In the genomic region with DNA sequence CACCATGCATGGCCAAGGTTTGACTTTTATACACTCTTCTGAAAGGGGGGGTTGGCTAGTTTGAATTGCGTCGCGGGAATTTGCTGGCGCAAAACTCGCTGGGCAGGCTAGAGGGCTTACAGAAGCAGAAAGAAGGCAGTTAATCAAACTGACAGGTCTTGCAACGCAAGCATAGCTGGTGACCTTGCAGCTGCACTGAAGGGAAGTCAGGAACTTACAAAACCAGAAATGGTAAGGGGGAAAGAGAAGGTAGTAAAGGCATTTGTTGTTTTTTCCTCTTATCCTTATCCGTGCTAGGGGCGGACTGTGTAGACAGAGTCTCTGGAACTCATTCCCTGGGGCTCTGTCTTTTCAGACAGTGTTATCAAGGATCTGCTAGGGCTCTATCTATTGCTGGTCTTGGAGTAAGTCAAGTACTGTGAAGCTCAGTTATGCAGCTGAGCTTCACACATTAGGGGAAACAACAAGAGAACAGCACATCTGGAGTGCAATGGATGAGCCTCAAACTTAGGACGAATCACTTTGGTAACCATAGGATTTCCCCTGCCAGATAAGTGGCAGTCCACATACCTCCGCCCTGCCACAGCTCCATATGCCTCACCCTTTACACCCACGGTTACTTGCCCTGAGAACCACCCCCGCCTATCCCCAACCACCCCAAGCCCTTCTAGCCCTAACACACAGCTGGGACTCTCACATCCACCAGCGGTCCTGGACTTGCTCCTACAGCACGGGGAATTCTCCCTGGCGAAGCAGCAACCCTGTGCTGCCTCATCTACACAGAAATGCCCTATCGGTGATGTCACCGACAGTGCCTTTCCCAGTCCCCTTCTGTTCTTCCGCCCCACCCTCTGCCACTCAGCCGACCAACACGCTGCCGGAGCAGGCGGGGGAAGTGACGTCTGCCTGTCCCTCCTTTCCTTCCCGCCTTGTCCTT, we compare ENCODE assay signal across 10 cellular contexts.
DNase-seq lines count a peak whose midpoint lies in the region; ATAC-seq and TF ChIP-seq lines count a peak whose summit lies in the region.
"Had no signal": no experiment of that assay in that cellular context is flagged by ENCODE, and none has a peak within 500 bp of the region (broad histone marks: within the 10 kb centered on the region; RNA-seq: fewer than 3 reads in every experiment).

No MANE protein-coding gene starts in this region.

- H3K27ac ChIP-seq in ascending aorta, result no peak overlapping the region

- H3K36me3 Mint-ChIP-seq in central memory CD8-positive, alpha-beta T cell (ENCODE audit: insufficient read depth), result no peaks in the 10 kb centered on the region
- H3K36me3 Mint-ChIP-seq: naive B cell had no signal

- no peak for TF ChIP-seq CTCF in ascending aorta (IDR thresholded peaks at IDR 0.05)

- H3K27ac Mint-ChIP-seq in central memory CD8-positive, alpha-beta T cell (ENCODE audit: low read depth), result peak overlapping the region; percentile 32

- no peak overlapping the region for H3K4me3 ChIP-seq in mucosa of stomach (ENCODE audit: low read length)
- no peak overlapping the region for H3K4me3 ChIP-seq in ascending aorta

- peaks cover 10% of the 10 kb centered on the region for H3K4me1 Mint-ChIP-seq in central memory CD8-positive, alpha-beta T cell

- H3K9ac ChIP-seq in ES-I3 (ENCODE audit: low read depth, low read length) (peak overlapping the region; percentile 39), mucosa of stomach (ENCODE audit: low read length) (peak overlapping the region; percentile 13)

- peak; percentile 86 for DNase-seq in MV-4-11 (lab: John Stamatoyannopoulos, UW)
- no peak for DNase-seq in central memory CD8-positive, alpha-beta T cell (ENCODE audit: low spot score in 2 of 2)
- DNase-seq in NK-92 treated with Interleukin-12 subunit alpha and Interleukin-12 subunit beta, amount 100 ng/mL, for 24 hours (lab: John Stamatoyannopoulos, UW), result no peak
- DNase-seq in NCI-H69 (lab: John Stamatoyannopoulos, UW), result no peak
- no peak for DNase-seq in ascending aorta (ENCODE audit: low spot score in 2 of 2)
- DNase-seq: naive B cell, NCI-H774 had no signal

- H3K27me3 Mint-ChIP-seq in central memory CD8-positive, alpha-beta T cell, result peaks cover 20% of the 10 kb centered on the region

- H3K4me1 ChIP-seq in ES-I3 (ENCODE audit: insufficient read depth, low read length) (peaks cover 3% of the 10 kb centered on the region; the same call in 1 of the 2 replicates), mucosa of stomach (ENCODE audit: control insufficient read depth, insufficient read depth, low read length) (no peaks in the 10 kb centered on the region), ascending aorta (no peaks in the 10 kb centered on the region)

- no peaks in the 10 kb centered on the region for H3K9me3 Mint-ChIP-seq in central memory CD8-positive, alpha-beta T cell

- H3K27me3 ChIP-seq in mucosa of stomach (ENCODE audit: control insufficient read depth, insufficient read depth, low read length), result no peaks in the 10 kb centered on the region
- H3K27me3 ChIP-seq in ascending aorta, result no peaks in the 10 kb centered on the region

- H3K36me3 ChIP-seq in ES-I3 (ENCODE audit: insufficient read depth, low read length), result no peaks in the 10 kb centered on the region
- H3K36me3 ChIP-seq in mucosa of stomach (ENCODE audit: control insufficient read depth, insufficient read depth, low read length), result no peaks in the 10 kb centered on the region
- H3K36me3 ChIP-seq in ascending aorta, result no peaks in the 10 kb centered on the region

- intact Hi-C loops in ascending aorta (cut with DNase I), result no loop called here

- ATAC-seq in central memory CD8-positive, alpha-beta T cell (replicated peaks; ENCODE audit: extremely low read depth, poor library complexity, severe bottlenecking), result peak; percentile 54
- no peak for ATAC-seq in GM19463 (IDR thresholded peaks at IDR 0.05; ENCODE audit: unreplicated experiment)

- H3K9me3 ChIP-seq in ES-I3 (ENCODE audit: control insufficient read depth, insufficient read depth, low read length) (no peaks in the 10 kb centered on the region), mucosa of stomach (ENCODE audit: control insufficient read depth, low read length) (no peaks in the 10 kb centered on the region), ascending aorta (no peaks in the 10 kb centered on the region)

- peak overlapping the region; percentile 77 for H3K4me3 Mint-ChIP-seq in central memory CD8-positive, alpha-beta T cell
